In genomic region chr2:188412190-188412589, GRCh38 we compare ENCODE assay signal across 31 cellular contexts.
"Had no signal": no experiment of that assay in that cellular context is flagged by ENCODE, and none has a peak within 500 bp of the region (broad histone marks: within the 10 kb centered on the region; RNA-seq: fewer than 3 reads in every experiment).

No MANE protein-coding gene starts in this region.

- H3K27ac Mint-ChIP-seq: activated CD4-positive, alpha-beta T cell treated with anti-CD3 and anti-CD28 coated beads, Interleukin-2, amount 10 ng/mL, durations not matched to agents 24 days and 14 days; activated CD8-positive, alpha-beta T cell treated with anti-CD3 and anti-CD28 coated beads for 36 hours; activated naive CD4-positive, alpha-beta T cell treated with anti-CD3 and anti-CD28 coated beads, Interleukin-2, amount 50 U/mL, for 24 hours; activated naive CD8-positive, alpha-beta T cell treated with anti-CD3 and anti-CD28 coated beads, Interleukin-2, amount 10 ng/mL, durations not matched to agents 7 days and 5 days; activated T-cell treated with anti-CD3 and anti-CD28 coated beads, Interleukin-2, amount 50 U/mL, for 72 hours; activated T-helper 17 cell treated with anti-CD3 and anti-CD28 coated beads, Interleukin-2, amount 50 U/mL, for 72 hours; T-helper 1 cell treated with Interleukin-12 subunit alpha and Interleukin-12 subunit beta and Interleukin-4 antibody, amounts not matched to agents 30 μg/mL and 1 μg/mL, for 36 hours; T-helper 2 cell treated with Interferon-gamma antibody and Interleukin-4, amounts not matched to agents 5 μg/mL and 100 μg/mL, for 36 hours had no signal

- H3K9me3 Mint-ChIP-seq: activated CD4-positive, alpha-beta T cell treated with anti-CD3 and anti-CD28 coated beads, Interleukin-2, amount 10 ng/mL, durations not matched to agents 24 days and 14 days; activated naive CD4-positive, alpha-beta T cell treated with anti-CD3 and anti-CD28 coated beads, Interleukin-2, amount 50 U/mL, for 24 hours; central memory CD8-positive, alpha-beta T cell; T-helper 2 cell treated with Interferon-gamma antibody and Interleukin-4, amounts not matched to agents 5 μg/mL and 100 μg/mL, for 36 hours had no signal

- H3K4me3 Mint-ChIP-seq: activated CD4-positive, alpha-beta T cell treated with anti-CD3 and anti-CD28 coated beads, Interleukin-2, amount 10 ng/mL, durations not matched to agents 24 days and 14 days; activated CD8-positive, alpha-beta T cell treated with anti-CD3 and anti-CD28 coated beads for 36 hours; activated naive CD4-positive, alpha-beta T cell treated with anti-CD3 and anti-CD28 coated beads, Interleukin-2, amount 50 U/mL, for 24 hours; activated naive CD8-positive, alpha-beta T cell treated with anti-CD3 and anti-CD28 coated beads, Interleukin-2, amount 10 ng/mL, durations not matched to agents 7 days and 5 days; activated T-cell treated with anti-CD3 and anti-CD28 coated beads, Interleukin-2, amount 50 U/mL, for 72 hours; activated T-helper 17 cell treated with anti-CD3 and anti-CD28 coated beads, Interleukin-2, amount 50 U/mL, for 72 hours; central memory CD8-positive, alpha-beta T cell; T-helper 1 cell treated with Interleukin-12 subunit alpha and Interleukin-12 subunit beta and Interleukin-4 antibody, amounts not matched to agents 30 μg/mL and 1 μg/mL, for 36 hours; T-helper 2 cell treated with Interferon-gamma antibody and Interleukin-4, amounts not matched to agents 5 μg/mL and 100 μg/mL, for 36 hours had no signal

- H3K36me3 Mint-ChIP-seq: activated naive CD4-positive, alpha-beta T cell treated with anti-CD3 and anti-CD28 coated beads, Interleukin-2, amount 50 U/mL, for 24 hours; activated naive CD8-positive, alpha-beta T cell treated with anti-CD3 and anti-CD28 coated beads, Interleukin-2, amount 10 ng/mL, durations not matched to agents 7 days and 5 days had no signal

- H3K27me3 Mint-ChIP-seq: activated CD4-positive, alpha-beta T cell treated with anti-CD3 and anti-CD28 coated beads, Interleukin-2, amount 10 ng/mL, durations not matched to agents 24 days and 14 days; activated CD8-positive, alpha-beta T cell treated with anti-CD3 and anti-CD28 coated beads for 36 hours; activated naive CD4-positive, alpha-beta T cell treated with anti-CD3 and anti-CD28 coated beads, Interleukin-2, amount 50 U/mL, for 24 hours; activated naive CD8-positive, alpha-beta T cell treated with anti-CD3 and anti-CD28 coated beads, Interleukin-2, amount 10 ng/mL, durations not matched to agents 7 days and 5 days; activated T-helper 17 cell treated with anti-CD3 and anti-CD28 coated beads, Interleukin-2, amount 50 U/mL, for 72 hours; central memory CD8-positive, alpha-beta T cell had no signal

- H3K4me1 Mint-ChIP-seq: activated CD4-positive, alpha-beta T cell treated with anti-CD3 and anti-CD28 coated beads, Interleukin-2, amount 10 ng/mL, durations not matched to agents 24 days and 14 days; activated naive CD4-positive, alpha-beta T cell treated with anti-CD3 and anti-CD28 coated beads, Interleukin-2, amount 50 U/mL, for 24 hours; activated naive CD8-positive, alpha-beta T cell treated with anti-CD3 and anti-CD28 coated beads, Interleukin-2, amount 10 ng/mL, durations not matched to agents 7 days and 5 days; activated T-helper 17 cell treated with anti-CD3 and anti-CD28 coated beads, Interleukin-2, amount 50 U/mL, for 72 hours; central memory CD8-positive, alpha-beta T cell had no signal

- DNase-seq: activated CD4-positive, alpha-beta T cell treated with anti-CD3 and anti-CD28 coated beads, Interleukin-2, amount 10 ng/mL, durations not matched to agents 24 days and 14 days; activated CD4-positive, alpha-beta T cell treated with anti-CD3 and anti-CD28 coated beads, Interleukin-2, amount 50 U/mL, for 4 hours; activated CD8-positive, alpha-beta T cell treated with anti-CD3 and anti-CD28 coated beads for 36 hours; activated effector memory CD4-positive, alpha-beta T cell treated with anti-CD3 and anti-CD28 coated beads, Interleukin-2, amount 50 U/mL, for 16 hours; activated naive CD4-positive, alpha-beta T cell; activated naive CD8-positive, alpha-beta T cell treated with anti-CD3 and anti-CD28 coated beads, Interleukin-2, amount 10 ng/mL, durations not matched to agents 7 days and 5 days; activated T-cell treated with anti-CD3 and anti-CD28 coated beads, Interleukin-2, amount 50 U/mL, for 1 hour; activated T-cell treated with anti-CD3 and anti-CD28 coated beads, Interleukin-2, amount 50 U/mL, for 72 hours; amygdala; MM.1S; MV-4-11; NCI-H1092; NCI-H1436 treated with DMSO at 0.1 percent for 48 hours; NCI-H1694 treated with DMSO at 0.1 percent for 48 hours; NCI-H2029; NCI-H2107; NCI-H2171; NCI-H510A; NCI-H526; NCI-H748 treated with DMSO at 0.1 percent for 48 hours; NK-92 treated with Interleukin-12 subunit alpha and Interleukin-12 subunit beta, amount 100 ng/mL, for 24 hours; PC-3; Peyer's patch; SIG-M5; SK-N-SH had no signal

- ATAC-seq: activated CD8-positive, alpha-beta T cell treated with anti-CD3 and anti-CD28 coated beads for 36 hours; activated T-cell treated with anti-CD3 and anti-CD28 coated beads, Interleukin-2, amount 50 U/mL, for 72 hours; activated T-helper 17 cell treated with anti-CD3 and anti-CD28 coated beads, Interleukin-2, amount 50 U/mL, for 72 hours; PC-3; Right ventricle myocardium inferior had no signal
